8 cellular contexts compared by ENCODE assay signal in the genomic region with DNA sequence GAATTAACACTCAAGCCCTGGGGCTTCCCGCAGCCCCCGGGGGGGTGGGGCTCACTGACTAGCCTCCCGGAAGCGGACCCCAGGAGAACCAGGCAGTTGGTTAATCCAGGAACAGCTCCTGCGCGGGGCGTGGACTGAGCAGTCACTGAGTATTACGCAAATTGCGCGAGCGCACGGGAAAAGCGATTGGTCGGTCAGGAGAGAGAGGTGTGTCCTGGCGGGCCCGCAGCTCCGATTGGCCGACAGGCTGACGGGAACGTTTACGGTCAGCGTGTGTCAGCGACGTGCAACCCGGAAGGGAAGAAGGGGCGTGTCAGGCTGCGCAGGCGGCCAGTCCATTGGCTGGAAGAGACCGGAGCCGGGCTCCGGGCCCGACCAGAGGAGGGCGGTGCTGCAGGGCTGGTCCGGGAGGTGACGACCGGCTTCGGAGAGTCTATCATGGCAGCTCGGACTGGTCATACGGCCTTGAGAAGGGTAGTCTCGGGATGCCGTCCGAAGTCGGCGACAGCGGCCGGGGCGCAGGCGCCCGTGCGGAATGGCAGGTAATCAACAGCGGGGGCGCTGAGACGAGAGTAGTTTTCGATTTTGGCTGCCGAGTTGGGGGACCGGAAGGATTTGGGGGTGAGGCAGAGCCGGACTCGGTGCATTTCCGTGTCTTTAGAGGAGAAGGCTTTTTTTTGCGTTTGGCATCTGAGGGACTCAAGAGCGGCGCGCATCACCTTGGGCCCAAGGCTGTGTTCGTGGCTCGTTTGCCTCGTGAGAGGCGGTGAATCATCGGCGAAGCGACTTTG. TPM values are rescaled to one million over a fixed set of nuclear protein-coding genes. Genes with fewer than 3 reads are reported as not detected.
DNase-seq lines count a peak whose midpoint lies in the region; ATAC-seq and TF ChIP-seq lines count a peak whose summit lies in the region.

Gene COQ10B, plus strand, starts transcription at position 430 of the 791 bp plus-strand sequence. Its CDS starts 9 bp downstream, at position 439.

- TF ChIP-seq CTCF in CD14-positive monocyte (IDR thresholded peaks at IDR 0.05), result no peak

- DNase-seq in CD14-positive monocyte (ENCODE audit: low spot score) (peak; percentile 100), NCI-H748 treated with DMSO at 0.1 percent for 48 hours (lab: John Stamatoyannopoulos, UW) (peak; percentile 99), left lobe of liver (ENCODE audit: low spot score) (peak; percentile 100)
- DNase-seq in activated CD4-positive, alpha-beta T cell treated with anti-CD3 and anti-CD28 coated beads, Interleukin-2, amount 50 U/mL, for 24 hours (ENCODE audit: low read depth in 1 of 2, low spot score in 1 of 2), result peak; percentile 89 to 97
- peak; percentile 97 for DNase-seq in stimulated activated CD4-positive, alpha-beta T cell treated with anti-CD3 and anti-CD28 coated beads, Interleukin-2, amount 100 ng/mL, for 4 hours (ENCODE audit: low read depth)

- H3K4me1 Mint-ChIP-seq in CD14-positive monocyte, result peaks cover 35% of the 10 kb centered on the region
- H3K4me1 Mint-ChIP-seq in dendritic cell treated with granulocyte-macrophage colony-stimulating factor and Interleukin-4, amounts not matched to agents 40 ng/mL and 50 ng/mL, for 4 days (ENCODE audit: low read depth), result peaks cover 41% of the 10 kb centered on the region

- ATAC-seq in GM19372 (IDR thresholded peaks at IDR 0.05; ENCODE audit: low read depth, unreplicated experiment) (peak; percentile 92), HG03558 (IDR thresholded peaks at IDR 0.05; ENCODE audit: extremely low read depth, unreplicated experiment) (peak; percentile 90), left lobe of liver (peak; percentile 89)

- peaks cover 0 to 10% of the 10 kb centered on the region in 2 donors for H3K36me3 Mint-ChIP-seq in CD14-positive monocyte
- H3K36me3 Mint-ChIP-seq in dendritic cell treated with granulocyte-macrophage colony-stimulating factor and Interleukin-4, amounts not matched to agents 40 ng/mL and 50 ng/mL, for 4 days (ENCODE audit: low read depth), result peaks cover 25% of the 10 kb centered on the region

- intact Hi-C loops in CD14-positive monocyte (cut with micrococcal nuclease), result loop anchor here (1.0 to 10.0 kb wide), 3 partner anchors 18 to 251 kb away; partner anchors contain the start of genes MARS2 (in 1 of the 2) and SF3B1 (in 1 of the 2)
- intact Hi-C loops in dendritic cell treated with granulocyte-macrophage colony-stimulating factor and Interleukin-4, amounts not matched to agents 40 ng/mL and 50 ng/mL, for 4 days (cut with micrococcal nuclease), result loop anchor here (1.0 to 10.0 kb wide), 3 partner anchors 18 to 251 kb away; partner anchors contain the start of genes HSPE1, MARS2 and SF3B1

- H3K27me3 Mint-ChIP-seq in CD14-positive monocyte (ENCODE audit: low read depth in 3 of 3), result peaks cover 0 to 4% (median 0%) of the 10 kb centered on the region in 3 donors
- H3K27me3 Mint-ChIP-seq in dendritic cell treated with granulocyte-macrophage colony-stimulating factor and Interleukin-4, amounts not matched to agents 40 ng/mL and 50 ng/mL, for 4 days, result no peaks in the 10 kb centered on the region

- H3K27ac Mint-ChIP-seq in CD14-positive monocyte, result peak within 1 kb of the TSS; percentile 100
- peak within 1 kb of the TSS; percentile 96 for H3K27ac Mint-ChIP-seq in dendritic cell treated with granulocyte-macrophage colony-stimulating factor and Interleukin-4, amounts not matched to agents 40 ng/mL and 50 ng/mL, for 4 days

- peaks cover 0 to 9% (median 0%) of the 10 kb centered on the region in 7 donors for H3K9me3 Mint-ChIP-seq in CD14-positive monocyte
- H3K9me3 Mint-ChIP-seq in dendritic cell treated with granulocyte-macrophage colony-stimulating factor and Interleukin-4, amounts not matched to agents 40 ng/mL and 50 ng/mL, for 4 days, result no peaks in the 10 kb centered on the region

- peak within 1 kb of the TSS; percentile 97 to 98 for H3K4me3 Mint-ChIP-seq in CD14-positive monocyte
- H3K4me3 Mint-ChIP-seq in dendritic cell treated with granulocyte-macrophage colony-stimulating factor and Interleukin-4, amounts not matched to agents 40 ng/mL and 50 ng/mL, for 4 days, result peak within 1 kb of the TSS; percentile 96

RNA-seq across cellular contexts. Expression of gene COQ10B, which starts in this region (rescaled TPM):
- polyA plus RNA-seq in CD14-positive monocyte, result 10 to 100 TPM; 38.3 to 46.6 TPM
- 11.4 TPM for total RNA-seq in left lobe of liver

Comparison
In these comparisons a context has a peak if more than half of its experiments do, and no peak if none do; other contexts are left out.
1. Peak in every context shown above with its lines: DNase-seq and ATAC-seq.